In genomic region chr19:29535432-29535831, GRCh38 we compare ENCODE assay signal across 21 cellular contexts. TPM values are rescaled to one million over a fixed set of nuclear protein-coding genes. Genes with fewer than 3 reads are reported as not detected.
"Had no signal": no experiment of that assay in that cellular context is flagged by ENCODE, and none has a peak within 500 bp of the region (broad histone marks: within the 10 kb centered on the region; RNA-seq: fewer than 3 reads in every experiment).

No MANE protein-coding gene starts in this region.

- H3K4me3 ChIP-seq: hepatocyte, left ventricle myocardium inferior, smooth muscle cell, suprapubic skin, upper lobe of left lung had no signal

- H3K9me3 Mint-ChIP-seq: activated naive CD8-positive, alpha-beta T cell treated with anti-CD3 and anti-CD28 coated beads, Interleukin-2, amount 50 U/mL, for 24 hours; activated T-helper 2 cell treated with anti-CD3 and anti-CD28 coated beads, Interferon-gamma antibody, Interleukin-2, Interleukin-4, amounts not matched to agents 10 μg/mL and 5 μg/mL and 100 μg/mL, durations not matched to agents 14 hours and 24 hours and 36 hours; natural killer cell had no signal

- H3K36me3 ChIP-seq: left ventricle myocardium inferior, suprapubic skin, upper lobe of left lung had no signal

- H3K27ac Mint-ChIP-seq: activated naive CD4-positive, alpha-beta T cell treated with anti-CD3 and anti-CD28 coated beads for 36 hours; activated naive CD8-positive, alpha-beta T cell treated with anti-CD3 and anti-CD28 coated beads, Interleukin-2, amount 50 U/mL, for 24 hours; activated T-helper 2 cell treated with anti-CD3 and anti-CD28 coated beads, Interferon-gamma antibody, Interleukin-2, Interleukin-4, amounts not matched to agents 10 μg/mL and 5 μg/mL and 100 μg/mL, durations not matched to agents 14 hours and 24 hours and 36 hours; memory B cell; natural killer cell; progenitor cell of endocrine pancreas had no signal

- H3K4me1 Mint-ChIP-seq: activated naive CD8-positive, alpha-beta T cell treated with anti-CD3 and anti-CD28 coated beads, Interleukin-2, amount 50 U/mL, for 24 hours; memory B cell; natural killer cell had no signal

- H3K27ac ChIP-seq: hepatocyte, left ventricle myocardium inferior, suprapubic skin, upper lobe of left lung had no signal

- FAIRE-seq: endometrium, kidney had no signal

- DNase-seq: activated CD4-positive, alpha-beta T cell treated with anti-CD3 and anti-CD28 coated beads, Interleukin-2, amount 50 U/mL, for 1 hour; activated naive CD4-positive, alpha-beta T cell treated with anti-CD3 and anti-CD28 coated beads for 36 hours; activated naive CD8-positive, alpha-beta T cell treated with anti-CD3 and anti-CD28 coated beads, Interleukin-2, amount 50 U/mL, for 24 hours; activated T-cell treated with anti-CD3 and anti-CD28 coated beads for 4 hours; kidney; left ventricle myocardium inferior; natural killer cell; occipital lobe; right cardiac atrium; stimulated activated naive CD8-positive, alpha-beta T cell treated with anti-CD3 and anti-CD28 coated beads, Interleukin-15, Interleukin-2, amounts not matched to agents 100 U/mL and 50 U/mL, for 24 hours had no signal

- H3K4me1 ChIP-seq: left ventricle myocardium inferior, upper lobe of left lung had no signal

- H3K79me2 ChIP-seq: hepatocyte had no signal

- H2AFZ ChIP-seq: hepatocyte had no signal

- H3K36me3 Mint-ChIP-seq: memory B cell, natural killer cell had no signal

- H3K4me2 ChIP-seq: hepatocyte, smooth muscle cell had no signal

- H3K9me3 ChIP-seq: left ventricle myocardium inferior, suprapubic skin, upper lobe of left lung had no signal

- H3K4me3 Mint-ChIP-seq: activated naive CD4-positive, alpha-beta T cell treated with anti-CD3 and anti-CD28 coated beads for 36 hours; activated naive CD8-positive, alpha-beta T cell treated with anti-CD3 and anti-CD28 coated beads, Interleukin-2, amount 50 U/mL, for 24 hours; memory B cell; natural killer cell had no signal

RNA-seq across cellular contexts. Expression of gene VSTM2B, which starts 9.6 kb away (rescaled TPM):
- total RNA-seq: activated CD8-positive, alpha-beta memory T cell treated with anti-CD3 and anti-CD28 coated beads for 36 hours; activated naive CD4-positive, alpha-beta T cell treated with anti-CD3 and anti-CD28 coated beads for 36 hours; activated T-helper 2 cell treated with anti-CD3 and anti-CD28 coated beads, Interferon-gamma antibody, Interleukin-2, Interleukin-4, amounts not matched to agents 10 μg/mL and 5 μg/mL and 100 μg/mL, durations not matched to agents 14 hours and 24 hours and 36 hours; aorta; dermis microvascular lymphatic vessel endothelial cell; kidney; left ventricle myocardium inferior; natural killer cell; progenitor cell of endocrine pancreas; right cardiac atrium; smooth muscle cell; suprapubic skin; upper lobe of left lung had no signal
